Comparison of ENCODE assay signal across 20 cellular contexts in genomic region chr6:20426177-20427082, GRCh38. TPM values are rescaled to one million over a fixed set of nuclear protein-coding genes. Genes with fewer than 3 reads are reported as not detected.
DNase-seq lines count a peak whose midpoint lies in the region; ATAC-seq and TF ChIP-seq lines count a peak whose summit lies in the region.
"Had no signal": no experiment of that assay in that cellular context is flagged by ENCODE, and none has a peak within 500 bp of the region (broad histone marks: within the 10 kb centered on the region; RNA-seq: fewer than 3 reads in every experiment).

No MANE protein-coding gene starts in this region.

- no peaks in the 10 kb centered on the region for H3K27me3 ChIP-seq in adrenal gland
- H3K27me3 ChIP-seq: colonic mucosa, sigmoid colon had no signal

- H3K36me3 ChIP-seq in adrenal gland (replicated peaks in 1 of 2), result no peaks in the 10 kb centered on the region
- H3K36me3 ChIP-seq: colonic mucosa, sigmoid colon had no signal

- H3K9me3 Mint-ChIP-seq in CD14-positive monocyte (peaks cover 0 to 2% (median 0%) of the 10 kb centered on the region in 7 donors), memory B cell (peaks cover 2% of the 10 kb centered on the region)

- H3K36me3 Mint-ChIP-seq in CD14-positive monocyte, result peaks cover 18 to 25% of the 10 kb centered on the region in 2 donors
- peaks cover 15% of the 10 kb centered on the region for H3K36me3 Mint-ChIP-seq in memory B cell

- no peak for TF ChIP-seq POLR2A in adrenal gland (IDR thresholded peaks at IDR 0.05)

- 78 to 93% (median 91%) methylated on average over 3 of the region's 3 CpGs for WGBS in adrenal gland, 4 donors

- TF ChIP-seq CTCF in CD14-positive monocyte (IDR thresholded peaks at IDR 0.05) (no peak), adrenal gland (IDR thresholded peaks at IDR 0.05) (no peak)

- no peak overlapping the region for H3K27ac ChIP-seq in adrenal gland
- H3K27ac ChIP-seq: sigmoid colon had no signal

- ATAC-seq in HG02981 (IDR thresholded peaks at IDR 0.05; ENCODE audit: unreplicated experiment) (peak; percentile 35), memory B cell (ENCODE audit: low read depth) (no peak), HG02870 (IDR thresholded peaks at IDR 0.05; ENCODE audit: unreplicated experiment) (no peak)
- ATAC-seq: HCT116; Panc1; stimulated activated naive CD8-positive, alpha-beta T cell treated with anti-CD3 and anti-CD28 coated beads, Interleukin-15, amount 100 ng/mL, for 72 hours had no signal

- no peaks in the 10 kb centered on the region for H3K9me3 ChIP-seq in adrenal gland (replicated peaks in 1 of 3)
- H3K9me3 ChIP-seq: colonic mucosa, sigmoid colon had no signal

- H3K4me1 ChIP-seq in adrenal gland (replicated peaks in 1 of 2), result peaks cover 7 to 9% of the 10 kb centered on the region in 2 donors

- DNase-seq in CD14-positive monocyte (ENCODE audit: low spot score) (no peak), adrenal gland (peak in 6 of 7 donors; percentile 12 to 58 (median 34)), memory B cell (ENCODE audit: low spot score in 2 of 2) (no peak), nucleus accumbens (lab: John Stamatoyannopoulos, UW) (no peak), 8988T (no peak), NCI-H1930 (lab: John Stamatoyannopoulos, UW) (no peak)
- DNase-seq: activated CD4-positive, alpha-beta T cell treated with anti-CD3 and anti-CD28 coated beads, Interleukin-2, amount 10 ng/mL, durations not matched to agents 24 days and 14 days; colonic mucosa; foreskin fibroblast; NCI-H1417 treated with DMSO at 0.1 percent for 48 hours; NCI-H2171; NCI-H774; occipital lobe; sigmoid colon; stimulated activated naive CD8-positive, alpha-beta T cell treated with anti-CD3 and anti-CD28 coated beads, Interleukin-15, amount 100 ng/mL, for 72 hours; T1000 had no signal

- H3K4me3 Mint-ChIP-seq in CD14-positive monocyte (no peak overlapping the region), memory B cell (no peak overlapping the region)
- H3K4me3 Mint-ChIP-seq: activated CD4-positive, alpha-beta T cell treated with anti-CD3 and anti-CD28 coated beads, Interleukin-2, amount 10 ng/mL, durations not matched to agents 24 days and 14 days; stimulated activated naive CD8-positive, alpha-beta T cell treated with anti-CD3 and anti-CD28 coated beads, Interleukin-15, amount 100 ng/mL, for 72 hours had no signal

- H3K27ac Mint-ChIP-seq in CD14-positive monocyte (peak overlapping the region in 5 of 7 donors; percentile 30 to 83 (median 82)), memory B cell (peak overlapping the region; percentile 67)
- H3K27ac Mint-ChIP-seq: activated CD4-positive, alpha-beta T cell treated with anti-CD3 and anti-CD28 coated beads, Interleukin-2, amount 10 ng/mL, durations not matched to agents 24 days and 14 days had no signal

- H3K4me1 Mint-ChIP-seq in CD14-positive monocyte (peaks cover 58% of the 10 kb centered on the region), memory B cell (peaks cover 16% of the 10 kb centered on the region)

- no peak overlapping the region for H3K4me3 ChIP-seq in adrenal gland
- H3K4me3 ChIP-seq: colonic mucosa, sigmoid colon had no signal

- no peaks in the 10 kb centered on the region for H3K27me3 Mint-ChIP-seq in CD14-positive monocyte (ENCODE audit: low read depth in 3 of 3)
- H3K27me3 Mint-ChIP-seq in memory B cell, result no peaks in the 10 kb centered on the region
- H3K27me3 Mint-ChIP-seq: activated CD4-positive, alpha-beta T cell treated with anti-CD3 and anti-CD28 coated beads, Interleukin-2, amount 10 ng/mL, durations not matched to agents 24 days and 14 days; stimulated activated naive CD8-positive, alpha-beta T cell treated with anti-CD3 and anti-CD28 coated beads, Interleukin-15, amount 100 ng/mL, for 72 hours had no signal

- intact Hi-C loops in CD14-positive monocyte (cut with micrococcal nuclease), result no loop called here
- intact Hi-C loops in adrenal gland (cut with DNase I), result no loop called here

RNA-seq across cellular contexts. Expression of gene E2F3, which starts 24.8 kb away (rescaled TPM):
- polyA plus RNA-seq in CD14-positive monocyte (1 to 10 TPM; 7.5 to 8.9 TPM), adrenal gland (10 to 100 TPM in 1 of 3 donors, 1 to 10 TPM in 2; 6.0 to 11.1 (median 6.6) TPM)
- 10 to 100 TPM in 3 of 8 donors, 1 to 10 TPM in 5; 5.2 to 12.0 (median 8.6) TPM for total RNA-seq in adrenal gland

Comparison
In these comparisons a context has a peak if more than half of its experiments do, and no peak if none do; other contexts are left out.
1. DNase-seq: peak in adrenal gland (6 of 7); none in CD14-positive monocyte (single experiment), memory B cell (0 of 2), nucleus accumbens (0 of 56), 8988T (single experiment) and NCI-H1930 (0 of 2).